In genomic region chr1:157274698-157275534, GRCh38 we compare ENCODE assay signal across 16 cellular contexts.
DNase-seq lines count a peak whose midpoint lies in the region; FAIRE-seq and TF ChIP-seq lines count a peak whose summit lies in the region.
"Had no signal": no experiment of that assay in that cellular context is flagged by ENCODE, and none has a peak within 500 bp of the region (broad histone marks: within the 10 kb centered on the region; RNA-seq: fewer than 3 reads in every experiment).

No MANE protein-coding gene starts in this region.

- no peak overlapping the region for H3K27ac ChIP-seq in MM.1S (ENCODE audit: low read length)
- H3K27ac ChIP-seq: BLaER1 treated with 17β-estradiol and CSF1 and Interleukin-3, amounts not matched to agents 10 nM and 100 nM; epithelial cell of prostate; HL-60; uterus had no signal

- H3K36me3 ChIP-seq in HAP-1 (replicated peaks) (no peaks in the 10 kb centered on the region), MM.1S (replicated peaks; ENCODE audit: insufficient read depth, low read length) (no peaks in the 10 kb centered on the region)
- H3K36me3 ChIP-seq: BLaER1 treated with 17β-estradiol and CSF1 and Interleukin-3, amounts not matched to agents 10 nM and 100 nM; uterus had no signal

- no peaks in the 10 kb centered on the region for H3K9me3 ChIP-seq in HAP-1
- no peaks in the 10 kb centered on the region for H3K9me3 ChIP-seq in MM.1S (replicated peaks; ENCODE audit: insufficient read depth, low read length)
- H3K9me3 ChIP-seq: BLaER1 treated with 17β-estradiol and CSF1 and Interleukin-3, amounts not matched to agents 10 nM and 100 nM; uterus had no signal

- no peak overlapping the region for H3K27ac Mint-ChIP-seq in HFFc6
- H3K27ac Mint-ChIP-seq: nephron had no signal

- H3K27me3 ChIP-seq in HAP-1 (ENCODE audit: low read depth) (peaks cover 7% of the 10 kb centered on the region; the same call in 1 of the 2 replicates), MM.1S (replicated peaks; ENCODE audit: insufficient read depth, low read length) (no peaks in the 10 kb centered on the region)
- H3K27me3 ChIP-seq: uterus had no signal

- H4K20me1 ChIP-seq in MM.1S (ENCODE audit: insufficient read depth, low read length), result no peaks in the 10 kb centered on the region

- no peaks in the 10 kb centered on the region for H3K4me1 Mint-ChIP-seq in HFFc6 (ENCODE audit: low read depth)
- H3K4me1 Mint-ChIP-seq: nephron had no signal

- H3K79me2 ChIP-seq in MM.1S (ENCODE audit: low read length), result no peaks in the 10 kb centered on the region

- H3K4me3 Mint-ChIP-seq in HFFc6, result no peak overlapping the region
- H3K4me3 Mint-ChIP-seq: nephron had no signal

- no peaks in the 10 kb centered on the region for H3K36me3 Mint-ChIP-seq in HFFc6 (ENCODE audit: low read depth)

- in situ Hi-C loops in HAP-1 (cut with MboI; ENCODE audit: low sequenced_read_pairs), result no loop called here

- H3F3A ChIP-seq in MM.1S (ENCODE audit: insufficient read depth, low read length), result no peaks in the 10 kb centered on the region

- H3K4me2 ChIP-seq in MM.1S (ENCODE audit: low read depth, low read length), result no peak overlapping the region

- H2AFZ ChIP-seq in MM.1S (ENCODE audit: low read length), result no peak overlapping the region

- no peak for FAIRE-seq in HTR-8/SVneo (lab: Jason Lieb, UNC)
- FAIRE-seq: keratinocyte had no signal

- TF ChIP-seq CTCF in AG10803 (conservative IDR thresholded peaks at IDR 0.05; ENCODE audit: low read length) (no peak), HFFc6 (IDR thresholded peaks at IDR 0.05) (no peak), MM.1S (IDR thresholded peaks at IDR 0.05; ENCODE audit: low read length) (no peak)

- no peak overlapping the region for H3K9ac ChIP-seq in MM.1S (ENCODE audit: low read length)
- H3K9ac ChIP-seq: BLaER1 treated with 17β-estradiol and CSF1 and Interleukin-3, amounts not matched to agents 10 nM and 100 nM had no signal

- H3K9me3 Mint-ChIP-seq in HFFc6, result no peaks in the 10 kb centered on the region
- H3K9me3 Mint-ChIP-seq: nephron had no signal

- H3K4me3 ChIP-seq in AG10803 (ENCODE audit: low read length) (no peak overlapping the region), HAP-1 (no peak overlapping the region), MM.1S (ENCODE audit: low read length) (no peak overlapping the region)
- H3K4me3 ChIP-seq: BLaER1 treated with 17β-estradiol and CSF1 and Interleukin-3, amounts not matched to agents 10 nM and 100 nM; uterus had no signal

- no peaks in the 10 kb centered on the region for H3K9me2 ChIP-seq in MM.1S (replicated peaks; ENCODE audit: insufficient read depth, low read length)

- H3K4me1 ChIP-seq in HAP-1 (no peaks in the 10 kb centered on the region), MM.1S (ENCODE audit: low read length) (no peaks in the 10 kb centered on the region)
- H3K4me1 ChIP-seq: uterus had no signal

- H3K27me3 Mint-ChIP-seq in HFFc6 (ENCODE audit: insufficient read depth), result peaks cover 10% of the 10 kb centered on the region

- DNase-seq in AG10803 (ENCODE audit: low read depth) (peak; percentile 55), HFFc6 (peak; percentile 66), astrocyte of the hippocampus (ENCODE audit: low read depth, low spot score) (peak; percentile 16), inferior parietal cortex (ENCODE audit: extremely low spot score) (peak; percentile 32), HAP-1 (ENCODE audit: low spot score in 2 of 2) (no peak), MM.1S (no peak), HTR-8/SVneo (ENCODE audit: insufficient read length, low spot score) (no peak), hypothalamus (lab: John Stamatoyannopoulos, UW) (no peak)
- DNase-seq: NCI-H1105, NCI-H69 had no signal

Comparison
In these comparisons a context has a peak if more than half of its experiments do, and no peak if none do; other contexts are left out.
1. DNase-seq: peak in AG10803 (single experiment), HFFc6 (single experiment), astrocyte of the hippocampus (single experiment) and inferior parietal cortex (single experiment); none in HAP-1 (0 of 2), MM.1S (single experiment), HTR-8/SVneo (single experiment) and hypothalamus (0 of 51).